Comparison of ENCODE assay signal across 17 cellular contexts in the genomic region with DNA sequence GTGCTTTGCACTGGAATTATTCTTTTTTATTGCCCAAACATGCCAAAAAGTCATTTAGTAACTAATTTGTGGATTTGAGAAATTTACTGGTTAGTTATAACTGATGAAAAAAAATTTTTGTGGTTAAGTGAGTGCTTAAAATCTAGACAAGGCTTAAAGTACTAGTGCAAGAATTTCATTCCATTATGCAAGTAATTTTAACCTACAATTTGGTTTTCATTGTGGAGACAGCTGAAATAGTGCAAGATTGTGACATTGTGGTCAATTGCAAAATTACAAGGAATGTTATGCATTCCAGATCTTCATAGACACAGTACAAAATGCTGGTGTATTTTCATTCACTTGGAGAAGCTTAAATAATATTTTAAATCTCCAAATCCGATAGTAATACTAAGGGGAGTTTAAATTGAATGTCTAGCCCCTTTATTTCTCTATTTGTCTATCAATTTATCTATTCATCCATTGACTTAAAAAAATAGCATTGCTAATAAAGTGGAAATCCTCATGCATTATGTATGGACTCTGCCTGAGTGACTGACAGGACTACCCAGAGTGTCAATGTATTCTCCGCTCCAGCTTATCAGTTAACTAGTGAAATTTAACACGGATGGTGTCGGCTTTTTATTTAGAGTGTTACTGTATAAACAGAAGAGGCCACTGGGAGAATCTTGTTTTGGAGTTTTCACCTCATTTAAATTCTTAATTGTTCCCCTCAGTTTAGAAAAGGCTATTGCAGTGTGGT.
DNase-seq lines count a peak whose midpoint lies in the region; ATAC-seq and TF ChIP-seq lines count a peak whose summit lies in the region.
"Had no signal": no experiment of that assay in that cellular context is flagged by ENCODE, and none has a peak within 500 bp of the region (broad histone marks: within the 10 kb centered on the region; RNA-seq: fewer than 3 reads in every experiment).

No MANE protein-coding gene starts in this region.

- H2AFZ ChIP-seq in SK-N-SH (ENCODE audit: low read depth) = no peak overlapping the region

- no peaks in the 10 kb centered on the region for H3K9me2 ChIP-seq in SK-N-SH

- TF ChIP-seq CTCF in SK-N-SH (IDR thresholded peaks at IDR 0.05) (no peak), foreskin fibroblast (IDR thresholded peaks at IDR 0.05; ENCODE audit: low read depth, low read length) (no peak), type B pancreatic cell (conservative IDR thresholded peaks at IDR 0.05) (peak; percentile 4), chondrocyte (IDR thresholded peaks at IDR 0.05) (no peak)

- 0 out of 3 replicates have a peak, but pooled peaks have one; percentile 28 for ATAC-seq in SK-N-SH treated with all-trans-retinoic acid at 6 μM for 48 hours
- no peak for ATAC-seq in HG03432 (IDR thresholded peaks at IDR 0.05; ENCODE audit: unreplicated experiment)
- ATAC-seq in HG02840 (IDR thresholded peaks at IDR 0.05; ENCODE audit: low FRiP score, unreplicated experiment) = no peak

- no peaks in the 10 kb centered on the region for H4K20me1 ChIP-seq in SK-N-SH (ENCODE audit: insufficient read depth)

- WGBS in SK-N-SH (ENCODE audit: low lambda C conversion rate) = 54% methylated on average over 4 of the region's 4 CpGs

- H3K9ac ChIP-seq in SK-N-SH (no peak overlapping the region), SK-N-MC (ENCODE audit: insufficient read length) (no peak overlapping the region)

- H3K9me3 ChIP-seq in SK-N-SH (no peaks in the 10 kb centered on the region), SK-N-MC (ENCODE audit: low read depth, low read length) (no peaks in the 10 kb centered on the region)
- H3K9me3 ChIP-seq: thoracic aorta had no signal

- H3K79me2 ChIP-seq in SK-N-SH (ENCODE audit: insufficient read depth) = no peaks in the 10 kb centered on the region

- H3K36me3 Mint-ChIP-seq in type B pancreatic cell = no peaks in the 10 kb centered on the region
- no peaks in the 10 kb centered on the region for H3K36me3 Mint-ChIP-seq in chondrocyte (ENCODE audit: low read depth)

- no peak overlapping the region for H3K4me2 ChIP-seq in SK-N-SH

- H3K36me3 ChIP-seq in SK-N-SH (replicated peaks in 1 of 2; ENCODE audit: control insufficient read depth in 1 of 2, insufficient read depth in 2 of 2, low read length in 1 of 2) = no peaks in the 10 kb centered on the region
- H3K36me3 ChIP-seq in SK-N-MC (ENCODE audit: insufficient read depth, low read length) = no peaks in the 10 kb centered on the region
- H3K36me3 ChIP-seq: thoracic aorta had no signal

- CTCF ChIA-PET in SK-N-SH (lab: Yijun Ruan, JAX) = interaction anchor here (0.6 to 3.1 kb wide), 4 partner anchors 9 to 25 kb away, joined by 3 to 12 read pairs (median 4); no protein-coding TSS in a partner anchor

- POLR2A ChIA-PET in SK-N-SH (lab: Yijun Ruan, JAX) = interaction anchor here (0.5 kb wide), 1 partner anchor 70 kb away, joined by 3 read pairs; no protein-coding TSS in a partner anchor

- H3K27ac Mint-ChIP-seq in type B pancreatic cell (no peak overlapping the region), chondrocyte (ENCODE audit: unreplicated experiment) (no peak overlapping the region)
- H3K27ac Mint-ChIP-seq: activated CD4-positive, alpha-beta memory T cell treated with anti-CD3 and anti-CD28 coated beads, Interleukin-2, amount 10 ng/mL, durations not matched to agents 7 days and 5 days had no signal

- DNase-seq in SK-N-SH = no peak
- peak; percentile 91 for DNase-seq in SK-N-MC (ENCODE audit: low read depth, low spot score)
- peak; percentile 7 to 54 for DNase-seq in foreskin fibroblast
- DNase-seq in type B pancreatic cell (ENCODE audit: extremely low spot score, unreplicated experiment) = no peak
- DNase-seq in chondrocyte (ENCODE audit: low spot score) = no peak
- DNase-seq: activated CD4-positive, alpha-beta memory T cell treated with anti-CD3 and anti-CD28 coated beads, Interleukin-2, amount 10 ng/mL, durations not matched to agents 7 days and 5 days; activated effector memory CD4-positive, alpha-beta T cell treated with anti-CD3 and anti-CD28 coated beads, Interleukin-2, amount 50 U/mL, for 16 hours; central memory CD4-positive, alpha-beta T cell; NCI-H1105; NCI-H446 treated with DMSO at 0.1 percent for 48 hours; RPMI8226; T1000 had no signal

- no peaks in the 10 kb centered on the region for H3K4me1 Mint-ChIP-seq in type B pancreatic cell (ENCODE audit: unreplicated experiment)
- peaks cover 13% of the 10 kb centered on the region for H3K4me1 Mint-ChIP-seq in chondrocyte (ENCODE audit: low read depth)
- H3K4me1 Mint-ChIP-seq: activated CD4-positive, alpha-beta memory T cell treated with anti-CD3 and anti-CD28 coated beads, Interleukin-2, amount 10 ng/mL, durations not matched to agents 7 days and 5 days had no signal

- no peaks in the 10 kb centered on the region for H3F3A ChIP-seq in SK-N-SH (replicated peaks; ENCODE audit: insufficient read depth)

- no peaks in the 10 kb centered on the region for H3K27me3 ChIP-seq in SK-N-SH (ENCODE audit: insufficient read depth)

- H3K4me3 Mint-ChIP-seq in type B pancreatic cell = no peak overlapping the region
- H3K4me3 Mint-ChIP-seq in chondrocyte (ENCODE audit: unreplicated experiment) = no peak overlapping the region
- H3K4me3 Mint-ChIP-seq: activated CD4-positive, alpha-beta memory T cell treated with anti-CD3 and anti-CD28 coated beads, Interleukin-2, amount 10 ng/mL, durations not matched to agents 7 days and 5 days had no signal

- no peak overlapping the region for H3K27ac ChIP-seq in SK-N-SH (ENCODE audit: low read depth in 2 of 2, low read length in 1 of 2)
- peak overlapping the region; percentile 88 for H3K27ac ChIP-seq in SK-N-MC
- H3K27ac ChIP-seq: epithelial cell of prostate, thoracic aorta had no signal

- no peak overlapping the region for H3K4me3 ChIP-seq in SK-N-SH (ENCODE audit: low read depth in 2 of 2, low read length in 1 of 2)
- H3K4me3 ChIP-seq in SK-N-MC = peak overlapping the region; percentile 77
- H3K4me3 ChIP-seq in foreskin fibroblast (ENCODE audit: low read depth in 1 of 2, low read length in 2 of 2) = no peak overlapping the region
- H3K4me3 ChIP-seq: thoracic aorta had no signal

- H3K4me1 ChIP-seq in SK-N-SH (ENCODE audit: control insufficient read depth in 1 of 2, insufficient read depth in 2 of 2, low read depth in 1 of 2, low read length in 1 of 2) = 0 out of 4 replicates have a peak, but pooled peaks cover 0 to 6% of the 10 kb centered on the region in 2 experiments

- no peaks in the 10 kb centered on the region for H3K9me3 Mint-ChIP-seq in type B pancreatic cell
- no peaks in the 10 kb centered on the region for H3K9me3 Mint-ChIP-seq in chondrocyte (ENCODE audit: low read depth)
- H3K9me3 Mint-ChIP-seq: activated CD4-positive, alpha-beta memory T cell treated with anti-CD3 and anti-CD28 coated beads, Interleukin-2, amount 10 ng/mL, durations not matched to agents 7 days and 5 days had no signal

- TF ChIP-seq RAD21 in SK-N-SH (IDR thresholded peaks at IDR 0.05; ENCODE audit: low read length) = no peak

- H3K27me3 Mint-ChIP-seq in type B pancreatic cell = no peaks in the 10 kb centered on the region
- H3K27me3 Mint-ChIP-seq in chondrocyte (ENCODE audit: low read depth) = peaks cover 1% of the 10 kb centered on the region
- H3K27me3 Mint-ChIP-seq: activated CD4-positive, alpha-beta memory T cell treated with anti-CD3 and anti-CD28 coated beads, Interleukin-2, amount 10 ng/mL, durations not matched to agents 7 days and 5 days had no signal

- no peak for TF ChIP-seq EP300 in SK-N-SH (IDR thresholded peaks at IDR 0.05; ENCODE audit: borderline replicate concordance in 1 of 2, low read depth in 1 of 2, low read length in 1 of 2)

TF ChIP-seq in SK-N-SH treated with all-trans-retinoic acid at 6 μM for 48 hours, 23 proteins besides CTCF, POLR2A, EP300 and RAD21:
- TF ChIP-seq ZFP3 (CRISPR knock-in tag; IDR thresholded peaks at IDR 0.05) (no peak), ISL1 (CRISPR knock-in tag; IDR thresholded peaks at IDR 0.05) (peak; percentile 65), ESRRG (CRISPR knock-in tag; IDR thresholded peaks at IDR 0.05) (no peak)

TF ChIP-seq in SK-N-SH, 30 proteins besides CTCF, POLR2A, EP300 and RAD21:
- no peak for TF ChIP-seq SIN3A (IDR thresholded peaks at IDR 0.05; ENCODE audit: borderline replicate concordance, low read depth, low read length)

Comparison
In these comparisons a context has a peak if more than half of its experiments do, and no peak if none do; other contexts are left out.
1. DNase-seq: peak in SK-N-MC (single experiment) and foreskin fibroblast (2 of 2); none in SK-N-SH (single experiment), type B pancreatic cell (single experiment) and chondrocyte (single experiment).